11 cellular contexts compared by ENCODE assay signal in the genomic region with DNA sequence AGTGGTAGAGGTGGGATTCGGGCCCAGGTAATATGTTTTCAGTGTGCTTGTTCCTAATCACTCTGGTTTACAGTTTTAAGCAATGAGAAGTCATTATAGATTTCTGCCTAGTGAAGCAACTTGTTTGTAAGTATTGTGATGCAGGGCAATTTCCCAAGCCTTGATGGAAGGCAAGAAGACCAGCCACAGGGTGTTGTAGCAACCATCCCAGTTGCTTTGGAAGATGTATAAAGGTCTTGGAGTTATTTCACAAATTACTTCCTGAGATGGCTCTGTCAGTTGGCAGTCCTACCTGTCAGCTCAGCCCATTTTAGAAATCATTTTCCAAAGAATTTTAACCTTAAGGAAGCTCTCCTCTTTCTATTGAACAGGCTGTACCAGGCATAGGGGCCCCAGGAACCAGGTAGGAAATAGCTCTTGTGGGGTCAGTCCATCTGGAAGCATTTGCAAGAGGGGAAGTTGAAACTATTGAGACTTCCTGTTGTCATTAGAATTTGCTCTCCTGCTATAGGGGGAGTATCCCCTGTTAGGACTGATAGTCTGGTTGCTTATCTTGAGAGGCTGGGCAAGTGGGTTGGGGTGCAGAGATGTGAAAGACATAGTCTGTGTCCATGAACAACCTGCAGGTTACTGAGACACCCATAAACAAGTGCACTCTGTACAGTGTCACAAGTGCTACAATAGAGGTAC. TPM values are rescaled to one million over a fixed set of nuclear protein-coding genes. Genes with fewer than 3 reads are reported as not detected.
DNase-seq lines count a peak whose midpoint lies in the region; ATAC-seq and TF ChIP-seq lines count a peak whose summit lies in the region.
"Had no signal": no experiment of that assay in that cellular context is flagged by ENCODE, and none has a peak within 500 bp of the region (broad histone marks: within the 10 kb centered on the region; RNA-seq: fewer than 3 reads in every experiment).

No MANE protein-coding gene starts in this region.

- H3K4me3 ChIP-seq in lower leg skin (ENCODE audit: low read depth, poor library complexity, severe bottlenecking), result no peak overlapping the region
- H3K4me3 ChIP-seq in brain microvascular endothelial cell (ENCODE audit: low read depth, low read length), result no peak overlapping the region

- peak overlapping the region in 1 of 2 donors; percentile 6 for H3K4me3 Mint-ChIP-seq in activated T-cell treated with anti-CD3 and anti-CD28 coated beads, Interleukin-2, amount 50 U/mL, for 72 hours
- H3K4me3 Mint-ChIP-seq in activated naive CD8-positive, alpha-beta T cell treated with anti-CD3 and anti-CD28 coated beads for 36 hours, result no peak overlapping the region
- no peak overlapping the region for H3K4me3 Mint-ChIP-seq in stimulated activated naive B cell treated with anti-CD40 and anti-IgM and Interleukin-4, amounts not matched to agents 10 μg/mL and 1 μg/mL and 100 μg/mL, for 72 hours

- WGBS in lower leg skin, 2 donors, result 69 to 84% methylated on average over 1 of the region's 1 CpG

- TF ChIP-seq CTCF in lower leg skin (IDR thresholded peaks at IDR 0.05) (no peak), brain microvascular endothelial cell (IDR thresholded peaks at IDR 0.05; ENCODE audit: low read depth, low read length, missing control alignments) (no peak)

- H3K27me3 Mint-ChIP-seq in activated T-cell treated with anti-CD3 and anti-CD28 coated beads, Interleukin-2, amount 50 U/mL, for 72 hours (ENCODE audit: low read depth), result no peaks in the 10 kb centered on the region
- no peaks in the 10 kb centered on the region for H3K27me3 Mint-ChIP-seq in activated naive CD8-positive, alpha-beta T cell treated with anti-CD3 and anti-CD28 coated beads for 36 hours
- no peaks in the 10 kb centered on the region for H3K27me3 Mint-ChIP-seq in stimulated activated naive B cell treated with anti-CD40 and anti-IgM and Interleukin-4, amounts not matched to agents 10 μg/mL and 1 μg/mL and 100 μg/mL, for 72 hours

- no peaks in the 10 kb centered on the region for H3K9me3 Mint-ChIP-seq in activated T-cell treated with anti-CD3 and anti-CD28 coated beads, Interleukin-2, amount 50 U/mL, for 72 hours
- no peaks in the 10 kb centered on the region for H3K9me3 Mint-ChIP-seq in activated naive CD8-positive, alpha-beta T cell treated with anti-CD3 and anti-CD28 coated beads for 36 hours
- H3K9me3 Mint-ChIP-seq in stimulated activated naive B cell treated with anti-CD40 and anti-IgM and Interleukin-4, amounts not matched to agents 10 μg/mL and 1 μg/mL and 100 μg/mL, for 72 hours, result no peaks in the 10 kb centered on the region
- H3K9me3 Mint-ChIP-seq: activated T-helper 2 cell treated with anti-CD3 and anti-CD28 coated beads, Interferon-gamma antibody, Interleukin-2, Interleukin-4, amounts not matched to agents 10 μg/mL and 5 μg/mL and 100 μg/mL, durations not matched to agents 14 hours and 24 hours and 36 hours had no signal

- in situ Hi-C loops in brain microvascular endothelial cell (cut with HindIII; ENCODE audit: low pct_ligation_motif_present, low sequenced_read_pairs), result no loop called here

- no peak for ATAC-seq in activated T-cell treated with anti-CD3 and anti-CD28 coated beads, Interleukin-2, amount 50 U/mL, for 72 hours (replicated peaks in 1 of 2)
- ATAC-seq in HG03354 (IDR thresholded peaks at IDR 0.05; ENCODE audit: poor library complexity, severe bottlenecking, unreplicated experiment), result peak; percentile 60
- peak; percentile 33 to 44 for ATAC-seq in stimulated activated naive B cell treated with anti-CD40 and anti-IgM and Interleukin-4, amounts not matched to agents 10 μg/mL and 1 μg/mL and 100 μg/mL, for 72 hours (replicated peaks)

- no peak overlapping the region for H3K27ac ChIP-seq in brain microvascular endothelial cell

- H3K4me1 Mint-ChIP-seq in activated T-cell treated with anti-CD3 and anti-CD28 coated beads, Interleukin-2, amount 50 U/mL, for 72 hours (ENCODE audit: low read depth), result peaks cover 77% of the 10 kb centered on the region
- H3K4me1 Mint-ChIP-seq in activated naive CD8-positive, alpha-beta T cell treated with anti-CD3 and anti-CD28 coated beads for 36 hours, result peaks cover 66% of the 10 kb centered on the region
- H3K4me1 Mint-ChIP-seq in stimulated activated naive B cell treated with anti-CD40 and anti-IgM and Interleukin-4, amounts not matched to agents 10 μg/mL and 1 μg/mL and 100 μg/mL, for 72 hours, result peaks cover 56 to 72% of the 10 kb centered on the region in 2 donors

- H3K36me3 ChIP-seq in brain microvascular endothelial cell (replicated peaks), result no peaks in the 10 kb centered on the region

- no peaks in the 10 kb centered on the region for H3K27me3 ChIP-seq in brain microvascular endothelial cell (replicated peaks)

- intact Hi-C loops in lower leg skin (cut with DNase I; ENCODE audit: low total_unique reads), result no loop called here
- intact Hi-C loops in posterior vena cava (cut with DNase I), result no loop called here

- peaks cover 0 to 2% of the 10 kb centered on the region in 2 donors for H3K36me3 Mint-ChIP-seq in activated T-cell treated with anti-CD3 and anti-CD28 coated beads, Interleukin-2, amount 50 U/mL, for 72 hours (ENCODE audit: insufficient read depth in 2 of 2)
- peaks cover 3% of the 10 kb centered on the region for H3K36me3 Mint-ChIP-seq in activated naive CD8-positive, alpha-beta T cell treated with anti-CD3 and anti-CD28 coated beads for 36 hours
- H3K36me3 Mint-ChIP-seq in stimulated activated naive B cell treated with anti-CD40 and anti-IgM and Interleukin-4, amounts not matched to agents 10 μg/mL and 1 μg/mL and 100 μg/mL, for 72 hours, result peaks cover 0 to 2% of the 10 kb centered on the region in 2 donors

- no peak for DNase-seq in activated T-cell treated with anti-CD3 and anti-CD28 coated beads, Interleukin-2, amount 50 U/mL, for 72 hours
- DNase-seq in activated T-cell treated with anti-CD3 and anti-CD28 coated beads, Interleukin-2, amount 50 U/mL, for 1 hour, result no peak
- no peak for DNase-seq in activated naive CD8-positive, alpha-beta T cell treated with anti-CD3 and anti-CD28 coated beads for 36 hours
- DNase-seq in stimulated activated naive B cell treated with anti-CD40 and anti-IgM and Interleukin-4, amounts not matched to agents 10 μg/mL and 1 μg/mL and 100 μg/mL, for 72 hours, result no peak
- no peak for DNase-seq in lower leg skin (ENCODE audit: low spot score in 2 of 2)
- no peak for DNase-seq in posterior vena cava (ENCODE audit: low spot score)
- DNase-seq in brain microvascular endothelial cell, result no peak
- DNase-seq: islet precursor cell, NCI-H1694 treated with DMSO at 0.1 percent for 48 hours had no signal

- H3K27ac Mint-ChIP-seq in activated T-cell treated with anti-CD3 and anti-CD28 coated beads, Interleukin-2, amount 50 U/mL, for 72 hours, result peak overlapping the region; percentile 31
- H3K27ac Mint-ChIP-seq in activated naive CD8-positive, alpha-beta T cell treated with anti-CD3 and anti-CD28 coated beads for 36 hours, result peak overlapping the region; percentile 30
- peak overlapping the region; percentile 48 for H3K27ac Mint-ChIP-seq in stimulated activated naive B cell treated with anti-CD40 and anti-IgM and Interleukin-4, amounts not matched to agents 10 μg/mL and 1 μg/mL and 100 μg/mL, for 72 hours

- TF ChIP-seq POLR2A in lower leg skin (IDR thresholded peaks at IDR 0.05), result no peak

RNA-seq across cellular contexts. Expression of gene STIM1, which starts 47.9 kb away (rescaled TPM):
- total RNA-seq in activated T-cell treated with anti-CD3 and anti-CD28 coated beads, Interleukin-2, amount 50 U/mL, for 72 hours, result 100 to 1,000 TPM; 129 to 157 TPM
- 10 to 100 TPM; 49.4 to 55.4 TPM for total RNA-seq in activated naive CD8-positive, alpha-beta T cell treated with anti-CD3 and anti-CD28 coated beads for 36 hours
- total RNA-seq in lower leg skin, result 10 to 100 TPM; 43.7 to 75.9 (median 64.9) TPM
- 10 to 100 TPM; 66.9 to 81.7 TPM for total RNA-seq in posterior vena cava

Comparison
In these comparisons a context has a peak if more than half of its experiments do, and no peak if none do; other contexts are left out.
1. ATAC-seq: peak in HG03354 (single experiment) and stimulated activated naive B cell treated with anti-CD40 and anti-IgM and Interleukin-4, amounts not matched to agents 10 μg/mL and 1 μg/mL and 100 μg/mL, for 72 hours (2 of 2); none in activated T-cell treated with anti-CD3 and anti-CD28 coated beads, Interleukin-2, amount 50 U/mL, for 72 hours (0 of 2).
2. Peak in every context shown above with its lines, with median percentiles within 50 percentile points of each other: H3K27ac Mint-ChIP-seq.